In the genomic region with DNA sequence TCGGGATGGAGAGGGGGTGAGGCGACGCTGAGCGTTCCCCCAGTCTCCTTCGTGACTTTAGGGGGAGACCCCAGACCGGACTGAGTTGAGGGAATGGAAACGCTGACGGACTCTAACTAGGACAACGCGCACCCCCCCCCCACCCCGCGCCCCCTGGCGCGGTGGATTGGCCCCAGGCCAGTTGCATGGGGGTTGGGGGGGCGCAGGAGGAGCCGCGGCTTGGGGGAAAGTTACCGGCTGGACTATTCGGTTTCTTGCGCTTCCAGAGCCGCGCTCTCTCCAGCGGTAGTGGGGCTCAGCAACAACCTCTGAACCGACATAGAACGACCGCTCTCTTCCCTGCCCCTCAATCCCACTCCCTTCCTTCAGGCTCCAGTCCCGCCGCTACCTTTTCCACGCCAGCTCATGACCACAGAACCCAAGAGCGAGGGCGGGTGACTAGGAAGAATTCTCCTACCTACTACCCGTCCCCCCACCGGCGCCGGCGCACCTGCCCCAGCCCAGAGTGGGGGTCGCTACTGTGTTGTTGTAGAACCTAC, we compare ENCODE assay signal across 1 cellular context.
TF ChIP-seq lines count a peak whose summit lies in the region.

No MANE protein-coding gene starts in this region.

TF ChIP-seq in SK-N-SH treated with all-trans-retinoic acid at 6 μM for 48 hours, 23 proteins besides CTCF, POLR2A, EP300 and RAD21 (continued from another document):
- TF ChIP-seq, protein P1, sequence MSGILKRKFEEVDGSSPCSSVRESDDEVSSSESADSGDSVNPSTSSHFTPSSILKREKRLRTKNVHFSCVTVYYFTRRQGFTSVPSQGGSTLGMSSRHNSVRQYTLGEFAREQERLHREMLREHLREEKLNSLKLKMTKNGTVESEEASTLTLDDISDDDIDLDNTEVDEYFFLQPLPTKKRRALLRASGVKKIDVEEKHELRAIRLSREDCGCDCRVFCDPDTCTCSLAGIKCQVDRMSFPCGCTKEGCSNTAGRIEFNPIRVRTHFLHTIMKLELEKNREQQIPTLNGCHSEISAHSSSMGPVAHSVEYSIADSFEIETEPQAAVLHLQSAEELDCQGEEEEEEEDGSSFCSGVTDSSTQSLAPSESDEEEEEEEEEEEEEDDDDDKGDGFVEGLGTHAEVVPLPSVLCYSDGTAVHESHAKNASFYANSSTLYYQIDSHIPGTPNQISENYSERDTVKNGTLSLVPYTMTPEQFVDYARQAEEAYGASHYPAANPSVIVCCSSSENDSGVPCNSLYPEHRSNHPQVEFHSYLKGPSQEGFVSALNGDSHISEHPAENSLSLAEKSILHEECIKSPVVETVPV (CRISPR knock-in tag; IDR thresholded peaks at IDR 0.05) = no peak
- no peak for TF ChIP-seq ZNF565 (CRISPR knock-in tag; conservative IDR thresholded peaks at IDR 0.05; ENCODE audit: low read depth)
- no peak for TF ChIP-seq ZFP3 (CRISPR knock-in tag; IDR thresholded peaks at IDR 0.05)
- no peak for TF ChIP-seq ZNF8 (CRISPR knock-in tag; IDR thresholded peaks at IDR 0.05)
- TF ChIP-seq ISL1 (CRISPR knock-in tag; IDR thresholded peaks at IDR 0.05) = no peak
- no peak for TF ChIP-seq GLIS3 (CRISPR knock-in tag; IDR thresholded peaks at IDR 0.05)
- no peak for TF ChIP-seq RARB (CRISPR knock-in tag; IDR thresholded peaks at IDR 0.05)
